14 cellular contexts compared by ENCODE assay signal in the genomic region with DNA sequence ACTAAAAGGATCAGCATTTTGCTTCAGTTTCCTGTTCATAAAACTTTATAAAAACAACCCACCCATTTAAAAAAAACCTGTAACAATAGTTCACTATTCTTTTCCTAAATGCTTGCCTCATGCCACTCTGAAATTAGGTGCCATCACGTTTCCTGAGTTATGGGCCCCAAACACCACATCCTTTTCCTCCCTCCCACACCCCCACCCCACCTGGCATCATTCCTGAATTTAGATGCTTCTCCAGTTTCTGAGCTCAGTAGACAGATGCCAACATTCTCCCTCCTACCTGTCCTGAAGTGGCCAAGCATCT. TPM values are rescaled to one million over a fixed set of nuclear protein-coding genes. Genes with fewer than 3 reads are reported as not detected.
DNase-seq lines count a peak whose midpoint lies in the region; FAIRE-seq and TF ChIP-seq lines count a peak whose summit lies in the region.
"Had no signal": no experiment of that assay in that cellular context is flagged by ENCODE, and none has a peak within 500 bp of the region (broad histone marks: within the 10 kb centered on the region; RNA-seq: fewer than 3 reads in every experiment).

No MANE protein-coding gene starts in this region.

- no peak for DNase-seq in CD8-positive, alpha-beta memory T cell
- DNase-seq in SJCRH30 = peak; percentile 7 to 18
- DNase-seq in endothelial cell of umbilical vein (ENCODE audit: low read depth, low spot score) = no peak
- DNase-seq in activated CD8-positive, alpha-beta memory T cell treated with anti-CD3 and anti-CD28 coated beads, Interleukin-2, amount 50 U/mL, for 48 hours = no peak
- DNase-seq in Ammon's horn (ENCODE audit: low spot score) = no peak
- no peak for DNase-seq in iPS-NIHi11 (ENCODE audit: low spot score)
- no peak for DNase-seq in superior temporal gyrus (ENCODE audit: extremely low spot score)
- DNase-seq: activated CD8-positive, alpha-beta memory T cell treated with anti-CD3 and anti-CD28 coated beads, Interleukin-2, amount 10 ng/mL, durations not matched to agents 7 days and 5 days; amniotic stem cell; esophagus squamous epithelium; NCI-H526 treated with DMSO at 0.1 percent for 48 hours had no signal

- no peaks in the 10 kb centered on the region for H3K9me3 ChIP-seq in CD8-positive, alpha-beta memory T cell (ENCODE audit: low read length)
- H3K9me3 ChIP-seq in SJCRH30 (replicated peaks) (no peaks in the 10 kb centered on the region), endothelial cell of umbilical vein (replicated peaks; ENCODE audit: control insufficient read depth, insufficient read depth, low read length) (no peaks in the 10 kb centered on the region)
- H3K9me3 ChIP-seq: esophagus squamous epithelium had no signal

- H3K36me3 Mint-ChIP-seq in CD8-positive, alpha-beta memory T cell = peaks cover 0 to 3% (median 0%) of the 10 kb centered on the region in 3 donors
- H3K36me3 Mint-ChIP-seq: CD14-positive monocyte had no signal

- peak overlapping the region; percentile 76 to 97 (median 91) for H3K27ac Mint-ChIP-seq in CD8-positive, alpha-beta memory T cell
- H3K27ac Mint-ChIP-seq: activated CD8-positive, alpha-beta memory T cell treated with anti-CD3 and anti-CD28 coated beads, Interleukin-2, amount 10 ng/mL, durations not matched to agents 7 days and 5 days; CD14-positive monocyte had no signal

- H3K4me3 ChIP-seq in ACC112 (ENCODE audit: low read depth, low read length) = no peak overlapping the region; the same call in 1 of the 2 replicates
- no peak overlapping the region for H3K4me3 ChIP-seq in CD8-positive, alpha-beta memory T cell (ENCODE audit: low read length)
- no peak overlapping the region for H3K4me3 ChIP-seq in SJCRH30
- no peak overlapping the region for H3K4me3 ChIP-seq in endothelial cell of umbilical vein (replicated peaks in 1 of 3; ENCODE audit: insufficient read depth in 1 of 3, low read depth in 1 of 3, low read length in 3 of 3)
- H3K4me3 ChIP-seq: coronary artery, esophagus squamous epithelium had no signal

- H3K79me2 ChIP-seq in ACC112 (ENCODE audit: control insufficient read depth, insufficient read depth, low read length, unreplicated experiment) (no peaks in the 10 kb centered on the region), endothelial cell of umbilical vein (ENCODE audit: control insufficient read depth, insufficient read depth, low read length) (no peaks in the 10 kb centered on the region)

- H3K36me3 ChIP-seq in ACC112 (ENCODE audit: insufficient read depth, low read length) (no peaks in the 10 kb centered on the region), SJCRH30 (no peaks in the 10 kb centered on the region; the same call in 1 of the 2 replicates), endothelial cell of umbilical vein (ENCODE audit: control insufficient read depth in 2 of 2, extremely low read depth in 1 of 2, insufficient read depth in 2 of 2, low read length in 2 of 2) (no peaks in the 10 kb centered on the region)
- H3K36me3 ChIP-seq in CD8-positive, alpha-beta memory T cell (ENCODE audit: insufficient read depth, low read length) = no peaks in the 10 kb centered on the region
- H3K36me3 ChIP-seq: esophagus squamous epithelium had no signal

- TF ChIP-seq CTCF in endothelial cell of umbilical vein (IDR thresholded peaks at IDR 0.05; ENCODE audit: extremely low read depth in 1 of 2, insufficient read depth in 1 of 2, low read depth in 1 of 2, low read length in 2 of 2) = no peak

- H3K4me1 ChIP-seq in ACC112 (ENCODE audit: control insufficient read depth, insufficient read depth, low read length, unreplicated experiment) (peaks cover 16% of the 10 kb centered on the region), SJCRH30 (peaks cover 19% of the 10 kb centered on the region), endothelial cell of umbilical vein (ENCODE audit: control insufficient read depth, extremely low read depth, insufficient read depth, low read length) (peaks cover 14% of the 10 kb centered on the region)
- H3K4me1 ChIP-seq in CD8-positive, alpha-beta memory T cell (ENCODE audit: insufficient read depth, low read length) = peaks cover 65% of the 10 kb centered on the region

- H3K4me2 ChIP-seq in endothelial cell of umbilical vein (ENCODE audit: insufficient read depth, low read length) = peak overlapping the region; percentile 63

- CTCF ChIA-PET in CD8-positive, alpha-beta memory T cell (lab: Charles Lee) = interaction anchor here (0.7 to 3.3 kb wide), 7 partner anchors 9 to 111 kb away, joined by 3 to 9 read pairs (median 4); partner anchors contain the start of gene ARHGEF3
- CTCF ChIA-PET in endothelial cell of umbilical vein (lab: Charles Lee) = interaction anchor here (0.7 to 3.8 kb wide), 5 partner anchors 13 to 286 kb away, joined by 3 to 46 read pairs (median 3); partner anchors contain the start of gene ARHGEF3

- no TSS peak for BruUV-seq in endothelial cell of umbilical vein (replicated peaks; lab: Mats Ljungman, UMichigan)

- dilution Hi-C loops in endothelial cell of umbilical vein (cut with MboI; ENCODE audit: extremely low pct_ligation_motif_present, low sequenced_read_pairs) = no loop called here

- H3K4me3 Mint-ChIP-seq in CD8-positive, alpha-beta memory T cell = peak overlapping the region in 6 of 7 donors; percentile 13 to 70 (median 60)
- H3K4me3 Mint-ChIP-seq: activated CD8-positive, alpha-beta memory T cell treated with anti-CD3 and anti-CD28 coated beads, Interleukin-2, amount 10 ng/mL, durations not matched to agents 7 days and 5 days; CD14-positive monocyte had no signal

- H2AFZ ChIP-seq in ACC112 (ENCODE audit: low read length, unreplicated experiment) (peak overlapping the region; percentile 85), endothelial cell of umbilical vein (ENCODE audit: low read depth, low read length) (peak overlapping the region; percentile 69)

- POLR2A ChIA-PET in CD8-positive, alpha-beta memory T cell (lab: Charles Lee) = no interaction called here
- POLR2A ChIA-PET in endothelial cell of umbilical vein (lab: Charles Lee) = interaction anchor here (1.1 kb wide), 1 partner anchor 12 kb away, joined by 4 read pairs; the partner anchor contains the start of gene ARHGEF3

- peaks cover 66 to 89% (median 84%) of the 10 kb centered on the region in 3 donors for H3K4me1 Mint-ChIP-seq in CD8-positive, alpha-beta memory T cell

- no peaks in the 10 kb centered on the region for H4K20me1 ChIP-seq in endothelial cell of umbilical vein (replicated peaks; ENCODE audit: control insufficient read depth, extremely low read depth, insufficient read depth, low read length)

- FAIRE-seq in endothelial cell of umbilical vein (lab: Jason Lieb, UNC) = peak; percentile 57

- no peaks in the 10 kb centered on the region for H3K27me3 Mint-ChIP-seq in CD8-positive, alpha-beta memory T cell
- H3K27me3 Mint-ChIP-seq: activated CD8-positive, alpha-beta memory T cell treated with anti-CD3 and anti-CD28 coated beads, Interleukin-2, amount 10 ng/mL, durations not matched to agents 7 days and 5 days had no signal

- H3K27me3 ChIP-seq in ACC112 (ENCODE audit: insufficient read depth, low read length) (peaks cover 16% of the 10 kb centered on the region; the same call in 1 of the 2 replicates), SJCRH30 (no peaks in the 10 kb centered on the region), endothelial cell of umbilical vein (ENCODE audit: control insufficient read depth in 2 of 2, insufficient read depth in 2 of 2, low read length in 2 of 2) (no peaks in the 10 kb centered on the region)
- no peaks in the 10 kb centered on the region for H3K27me3 ChIP-seq in CD8-positive, alpha-beta memory T cell (ENCODE audit: insufficient read depth, low read length, poor library complexity, severe bottlenecking)
- H3K27me3 ChIP-seq: esophagus squamous epithelium had no signal

- H3K9ac ChIP-seq in endothelial cell of umbilical vein (replicated peaks; ENCODE audit: extremely low read depth, insufficient read depth, low read length) = peak overlapping the region; percentile 52

- no peaks in the 10 kb centered on the region for H3K9me1 ChIP-seq in endothelial cell of umbilical vein (replicated peaks; ENCODE audit: control insufficient read depth, extremely low read depth, insufficient read depth, low read length)

- peak overlapping the region; percentile 30; the same call in 1 of the 2 replicates for H3K27ac ChIP-seq in ACC112 (ENCODE audit: low read depth, low read length)
- no peak overlapping the region for H3K27ac ChIP-seq in CD8-positive, alpha-beta memory T cell (ENCODE audit: low read depth, low read length)
- no peak overlapping the region; the same call in 1 of the 2 replicates for H3K27ac ChIP-seq in SJCRH30
- peak overlapping the region; percentile 65 for H3K27ac ChIP-seq in endothelial cell of umbilical vein (ENCODE audit: insufficient read depth, low read depth, low read length)
- H3K27ac ChIP-seq: coronary artery had no signal

- intact Hi-C loops in endothelial cell of umbilical vein (cut with micrococcal nuclease) = no loop called here

- no peaks in the 10 kb centered on the region for H3K9me3 Mint-ChIP-seq in CD8-positive, alpha-beta memory T cell
- H3K9me3 Mint-ChIP-seq: CD14-positive monocyte had no signal

- no peak for TF ChIP-seq POLR2A in endothelial cell of umbilical vein (IDR thresholded peaks at IDR 0.05; ENCODE audit: low read depth, low read length)

TF ChIP-seq in endothelial cell of umbilical vein, 7 proteins besides CTCF, POLR2A, EP300 and RAD21 (continues in another document):
- TF ChIP-seq POLR2AphosphoS5 (IDR thresholded peaks at IDR 0.05; ENCODE audit: insufficient read depth, low read depth, low read length) (no peak), GATA2 (IDR thresholded peaks at IDR 0.05; ENCODE audit: insufficient read depth, insufficient read length, low read depth, low read length) (no peak), EZH2 (IDR thresholded peaks at IDR 0.05; ENCODE audit: borderline replicate concordance, low read depth, low read length, severe bottlenecking) (no peak), FOS (IDR thresholded peaks at IDR 0.05; ENCODE audit: borderline replicate concordance, insufficient read depth, low read length) (no peak), JUN (IDR thresholded peaks at IDR 0.05; ENCODE audit: borderline replicate concordance, insufficient read depth, insufficient read length, low read depth) (no peak), MYC (IDR thresholded peaks at IDR 0.05; ENCODE audit: low read depth, low read length) (no peak)

RNA-seq across cellular contexts. Expression of gene ARHGEF3, which starts 11.9 kb away (rescaled TPM):
- 10 to 100 TPM; 55.1 to 56.6 TPM for total RNA-seq in CD8-positive, alpha-beta memory T cell
- polyA plus RNA-seq in CD8-positive, alpha-beta memory T cell = 110 TPM
- total RNA-seq in SJCRH30 (2014; rRNA removed; shearing (Covaris generic)) = 24.9 and 29.9 TPM in 2 replicates
- 11.5 and 16.3 TPM in 2 replicates for total RNA-seq in endothelial cell of umbilical vein
- 6.5 and 6.7 TPM in 2 replicates for polyA plus RNA-seq in endothelial cell of umbilical vein
- 7.6 and 7.7 TPM in 2 replicates for polyA plus RNA-seq in endothelial cell of umbilical vein (2011; cell fraction: cytosol; rRNA removed)
- 10.9 and 11.7 TPM in 2 replicates for polyA plus RNA-seq in endothelial cell of umbilical vein (2011; cell fraction: nucleus; rRNA removed)
- polyA plus RNA-seq in endothelial cell of umbilical vein (2012) = 11.6 and 14.8 TPM in 2 replicates
- polyA minus RNA-seq in endothelial cell of umbilical vein = 13.4 and 15.2 TPM in 2 replicates
- polyA minus RNA-seq in endothelial cell of umbilical vein (2011; cell fraction: cytosol; rRNA and poly(A)+ RNA removed) = 5.9 TPM
- polyA minus RNA-seq in endothelial cell of umbilical vein (2011; cell fraction: nucleus; rRNA and poly(A)+ RNA removed) = 8.1 and 9.1 TPM in 2 replicates

Comparison
In these comparisons a context has a peak if more than half of its experiments do, and no peak if none do; other contexts are left out.
1. H3K27ac ChIP-seq: peak in ACC112 (single experiment) and endothelial cell of umbilical vein (single experiment); none in CD8-positive, alpha-beta memory T cell (single experiment) and SJCRH30 (single experiment).
2. DNase-seq: peak in SJCRH30 (2 of 2); none in CD8-positive, alpha-beta memory T cell (0 of 5), endothelial cell of umbilical vein (single experiment), activated CD8-positive, alpha-beta memory T cell treated with anti-CD3 and anti-CD28 coated beads, Interleukin-2, amount 50 U/mL, for 48 hours (single experiment), Ammon's horn (single experiment), iPS-NIHi11 (single experiment) and superior temporal gyrus (single experiment).